In genomic region chr17:80319999-80320344, GRCh38 we compare ENCODE assay signal across 19 cellular contexts. TPM values are rescaled to one million over a fixed set of nuclear protein-coding genes. Genes with fewer than 3 reads are reported as not detected.
DNase-seq lines count a peak whose midpoint lies in the region; ATAC-seq, FAIRE-seq and TF ChIP-seq lines count a peak whose summit lies in the region.
"Had no signal": no experiment of that assay in that cellular context is flagged by ENCODE, and none has a peak within 500 bp of the region (broad histone marks: within the 10 kb centered on the region; RNA-seq: fewer than 3 reads in every experiment).

No MANE protein-coding gene starts in this region.

- H3K4me3 Mint-ChIP-seq in activated CD8-positive, alpha-beta T cell treated with anti-CD3 and anti-CD28 coated beads for 36 hours: no peak overlapping the region
- no peak overlapping the region for H3K4me3 Mint-ChIP-seq in activated CD8-positive, alpha-beta T cell treated with anti-CD3 and anti-CD28 coated beads, Interleukin-2, amount 10 ng/mL, durations not matched to agents 7 days and 5 days
- H3K4me3 Mint-ChIP-seq in stimulated activated naive CD8-positive, alpha-beta T cell treated with anti-CD3 and anti-CD28 coated beads, Interleukin-15, amount 100 ng/mL, for 72 hours: no peak overlapping the region
- H3K4me3 Mint-ChIP-seq in memory B cell: no peak overlapping the region
- H3K4me3 Mint-ChIP-seq: CD4-positive, alpha-beta memory T cell had no signal

- POLR2A ChIA-PET in activated CD8-positive, alpha-beta T cell treated with anti-CD3 and anti-CD28 coated beads for 36 hours (lab: Charles Lee): interaction anchor here (1.3 kb wide), 1 partner anchor 174 kb away, joined by 3 read pairs; no protein-coding TSS in a partner anchor
- POLR2A ChIA-PET in activated CD8-positive, alpha-beta T cell treated with anti-CD3 and anti-CD28 coated beads, Interleukin-2, amount 10 ng/mL, durations not matched to agents 7 days and 5 days (lab: Charles Lee): no interaction called here

- H3K27ac Mint-ChIP-seq in activated CD8-positive, alpha-beta T cell treated with anti-CD3 and anti-CD28 coated beads for 36 hours: peak overlapping the region; percentile 49
- no peak overlapping the region for H3K27ac Mint-ChIP-seq in activated CD8-positive, alpha-beta T cell treated with anti-CD3 and anti-CD28 coated beads, Interleukin-2, amount 10 ng/mL, durations not matched to agents 7 days and 5 days
- peak overlapping the region; percentile 20 to 88 for H3K27ac Mint-ChIP-seq in stimulated activated naive CD8-positive, alpha-beta T cell treated with anti-CD3 and anti-CD28 coated beads, Interleukin-15, amount 100 ng/mL, for 72 hours
- H3K27ac Mint-ChIP-seq in memory B cell: peak overlapping the region; percentile 55

- TF ChIP-seq CTCF in activated CD8-positive, alpha-beta T cell treated with anti-CD3 and anti-CD28 coated beads for 36 hours (IDR thresholded peaks at IDR 0.05): no peak

- no peaks in the 10 kb centered on the region for H3K9me3 Mint-ChIP-seq in activated CD8-positive, alpha-beta T cell treated with anti-CD3 and anti-CD28 coated beads for 36 hours
- no peaks in the 10 kb centered on the region for H3K9me3 Mint-ChIP-seq in activated CD8-positive, alpha-beta T cell treated with anti-CD3 and anti-CD28 coated beads, Interleukin-2, amount 10 ng/mL, durations not matched to agents 7 days and 5 days (ENCODE audit: insufficient read depth)
- no peaks in the 10 kb centered on the region for H3K9me3 Mint-ChIP-seq in stimulated activated naive CD8-positive, alpha-beta T cell treated with anti-CD3 and anti-CD28 coated beads, Interleukin-15, amount 100 ng/mL, for 72 hours
- H3K9me3 Mint-ChIP-seq in memory B cell: no peaks in the 10 kb centered on the region

- DNase-seq in activated CD8-positive, alpha-beta T cell treated with anti-CD3 and anti-CD28 coated beads for 36 hours: no peak
- no peak for DNase-seq in activated CD8-positive, alpha-beta T cell treated with anti-CD3 and anti-CD28 coated beads, Interleukin-2, amount 10 ng/mL, durations not matched to agents 7 days and 5 days
- DNase-seq in stimulated activated naive CD8-positive, alpha-beta T cell treated with anti-CD3 and anti-CD28 coated beads, Interleukin-15, amount 100 ng/mL, for 72 hours: no peak
- DNase-seq in stimulated activated naive CD8-positive, alpha-beta T cell treated with anti-CD3 and anti-CD28 coated beads, Interleukin-15, Interleukin-2, amounts not matched to agents 100 U/mL and 50 U/mL, for 24 hours: no peak
- DNase-seq in memory B cell (ENCODE audit: low spot score in 2 of 2) (no peak), GM12892 (ENCODE audit: insufficient read length) (no peak), DMS53 treated with DMSO at 0.1 percent for 48 hours (lab: John Stamatoyannopoulos, UW; ENCODE audit: unreplicated experiment) (no peak)
- DNase-seq: 8988T; CD4-positive, alpha-beta memory T cell; DMS79; HCEC 1CT; KBM-7; NCI-H1048; NCI-H146; NCI-H2081 treated with DMSO at 0.1 percent for 48 hours; NCI-H510A; NCI-H82; PC-9 had no signal

- H3K36me3 Mint-ChIP-seq in activated CD8-positive, alpha-beta T cell treated with anti-CD3 and anti-CD28 coated beads for 36 hours (ENCODE audit: low read depth): peaks cover 74% of the 10 kb centered on the region
- H3K36me3 Mint-ChIP-seq in activated CD8-positive, alpha-beta T cell treated with anti-CD3 and anti-CD28 coated beads, Interleukin-2, amount 10 ng/mL, durations not matched to agents 7 days and 5 days (ENCODE audit: low read depth): peaks cover 84% of the 10 kb centered on the region
- H3K36me3 Mint-ChIP-seq in memory B cell: peaks cover 59% of the 10 kb centered on the region

- no peak for ATAC-seq in activated CD8-positive, alpha-beta T cell treated with anti-CD3 and anti-CD28 coated beads for 36 hours
- no peak for ATAC-seq in activated CD8-positive, alpha-beta T cell treated with anti-CD3 and anti-CD28 coated beads, Interleukin-2, amount 10 ng/mL, durations not matched to agents 7 days and 5 days
- ATAC-seq in stimulated activated naive CD8-positive, alpha-beta T cell treated with anti-CD3 and anti-CD28 coated beads, Interleukin-15, amount 100 ng/mL, for 72 hours: no peak
- no peak for ATAC-seq in stimulated activated naive CD8-positive, alpha-beta T cell treated with anti-CD3 and anti-CD28 coated beads, Interleukin-15, Interleukin-2, amounts not matched to agents 100 U/mL and 50 U/mL, for 24 hours
- ATAC-seq in memory B cell (ENCODE audit: low read depth) (no peak), HG03045 (IDR thresholded peaks at IDR 0.05; ENCODE audit: unreplicated experiment) (no peak)

- no peak for TF ChIP-seq POLR2A in GM12892 (IDR thresholded peaks at IDR 0.05; ENCODE audit: low read depth, low read length)

- FAIRE-seq in GM12892 (lab: Jason Lieb, UNC): no peak

- CTCF ChIA-PET in activated CD8-positive, alpha-beta T cell treated with anti-CD3 and anti-CD28 coated beads for 36 hours (lab: Charles Lee): no interaction called here
- CTCF ChIA-PET in activated CD8-positive, alpha-beta T cell treated with anti-CD3 and anti-CD28 coated beads, Interleukin-2, amount 10 ng/mL, durations not matched to agents 7 days and 5 days (lab: Charles Lee): no interaction called here

- no peaks in the 10 kb centered on the region for H3K27me3 Mint-ChIP-seq in activated CD8-positive, alpha-beta T cell treated with anti-CD3 and anti-CD28 coated beads for 36 hours
- no peaks in the 10 kb centered on the region for H3K27me3 Mint-ChIP-seq in activated CD8-positive, alpha-beta T cell treated with anti-CD3 and anti-CD28 coated beads, Interleukin-2, amount 10 ng/mL, durations not matched to agents 7 days and 5 days (ENCODE audit: low read depth)
- no peaks in the 10 kb centered on the region for H3K27me3 Mint-ChIP-seq in stimulated activated naive CD8-positive, alpha-beta T cell treated with anti-CD3 and anti-CD28 coated beads, Interleukin-15, amount 100 ng/mL, for 72 hours
- H3K27me3 Mint-ChIP-seq in memory B cell: no peaks in the 10 kb centered on the region
- H3K27me3 Mint-ChIP-seq: CD4-positive, alpha-beta memory T cell had no signal

- intact Hi-C loops in activated CD8-positive, alpha-beta T cell treated with anti-CD3 and anti-CD28 coated beads for 36 hours (cut with micrococcal nuclease): no loop called here

- H3K4me1 Mint-ChIP-seq in activated CD8-positive, alpha-beta T cell treated with anti-CD3 and anti-CD28 coated beads for 36 hours (ENCODE audit: low read depth): peaks cover 2% of the 10 kb centered on the region
- H3K4me1 Mint-ChIP-seq in activated CD8-positive, alpha-beta T cell treated with anti-CD3 and anti-CD28 coated beads, Interleukin-2, amount 10 ng/mL, durations not matched to agents 7 days and 5 days (ENCODE audit: low read depth): peaks cover 6% of the 10 kb centered on the region
- peaks cover 9% of the 10 kb centered on the region for H3K4me1 Mint-ChIP-seq in stimulated activated naive CD8-positive, alpha-beta T cell treated with anti-CD3 and anti-CD28 coated beads, Interleukin-15, amount 100 ng/mL, for 72 hours
- peaks cover under 1% of the 10 kb centered on the region for H3K4me1 Mint-ChIP-seq in memory B cell

RNA-seq across cellular contexts. Expression of gene RNF213, which starts 59.3 kb away (rescaled TPM):
- 100 to 1,000 TPM; 131 to 142 TPM for total RNA-seq in activated CD8-positive, alpha-beta T cell treated with anti-CD3 and anti-CD28 coated beads for 36 hours
- 100 to 1,000 TPM; 438 to 455 TPM for total RNA-seq in activated CD8-positive, alpha-beta T cell treated with anti-CD3 and anti-CD28 coated beads, Interleukin-2, amount 10 ng/mL, durations not matched to agents 7 days and 5 days
- polyA plus RNA-seq in GM12892 (2012; ENCODE audit: missing spikeins): 98.6 TPM
